ENCODE assay signal across 30 cellular contexts in genomic region chr3:125188955-125189354, GRCh38. TPM values are rescaled to one million over a fixed set of nuclear protein-coding genes. Genes with fewer than 3 reads are reported as not detected.
"Had no signal": no experiment of that assay in that cellular context is flagged by ENCODE, and none has a peak within 500 bp of the region (broad histone marks: within the 10 kb centered on the region; RNA-seq: fewer than 3 reads in every experiment).

No MANE protein-coding gene starts in this region.

- H3K27ac ChIP-seq: ascending aorta, cardiac muscle cell, VCaP had no signal

- H3K4me1 ChIP-seq: ascending aorta had no signal

- DNase-seq: activated CD4-positive, alpha-beta memory T cell treated with anti-CD3 and anti-CD28 coated beads, Interleukin-2, amount 10 ng/mL, durations not matched to agents 7 days and 5 days; activated CD4-positive, alpha-beta T cell treated with anti-CD3 and anti-CD28 coated beads for 1 hour; activated CD4-positive, alpha-beta T cell treated with anti-CD3 and anti-CD28 coated beads for 36 hours; activated CD4-positive, alpha-beta T cell treated with anti-CD3 and anti-CD28 coated beads for 48 hours; activated CD4-positive, alpha-beta T cell treated with anti-CD3 and anti-CD28 coated beads, Interleukin-2, amount 10 ng/mL, durations not matched to agents 7 days and 5 days; activated CD4-positive, alpha-beta T cell treated with anti-CD3 and anti-CD28 coated beads, Interleukin-2, amount 50 U/mL, for 48 hours; activated CD4-positive, CD25-positive, alpha-beta regulatory T cell; activated CD8-positive, alpha-beta memory T cell treated with anti-CD3 and anti-CD28 coated beads for 24 hours; activated CD8-positive, alpha-beta memory T cell treated with anti-CD3 and anti-CD28 coated beads, Interleukin-2, amount 10 ng/mL, durations not matched to agents 7 days and 5 days; activated CD8-positive, alpha-beta memory T cell treated with anti-CD3 and anti-CD28 coated beads, Interleukin-2, amount 50 U/mL, for 48 hours; activated CD8-positive, alpha-beta T cell treated with anti-CD3 and anti-CD28 coated beads, Interleukin-2, amount 10 ng/mL, durations not matched to agents 7 days and 5 days; activated effector memory CD4-positive, alpha-beta T cell treated with Interleukin-2 at 50 U/mL for 16 hours; activated gamma-delta T cell; activated naive CD4-positive, alpha-beta T cell treated with anti-CD3 and anti-CD28 coated beads, Interleukin-2, amount 10 ng/mL, durations not matched to agents 7 days and 5 days; activated naive CD4-positive, alpha-beta T cell treated with Interleukin-2 at 50 U/mL for 16 hours; activated naive CD8-positive, alpha-beta T cell treated with anti-CD3 and anti-CD28 coated beads, Interleukin-2, amount 10 ng/mL, durations not matched to agents 7 days and 5 days; activated naive CD8-positive, alpha-beta T cell treated with anti-CD3 and anti-CD28 coated beads, Interleukin-2, amount 50 U/mL, for 24 hours; activated T-cell treated with anti-CD3 and anti-CD28 coated beads, Interleukin-2, amount 50 U/mL, for 24 hours; activated T-cell treated with anti-CD3 and anti-CD28 coated beads, Interleukin-2, amount 50 U/mL, for 48 hours; amygdala; anterior cingulate cortex; caudate nucleus; cerebellar nuclear complex; T-helper 2 cell; T-helper 9 cell had no signal

- H3K9me3 ChIP-seq: ascending aorta had no signal

- H3K36me3 ChIP-seq: ascending aorta, cardiac muscle cell had no signal

- ATAC-seq: activated CD4-positive, alpha-beta T cell treated with anti-CD3 and anti-CD28 coated beads for 36 hours; activated CD4-positive, CD25-positive, alpha-beta regulatory T cell treated with anti-CD3 and anti-CD28 coated beads, Interleukin-2, amount 50 U/mL, for 24 hours; activated CD8-positive, alpha-beta memory T cell treated with anti-CD3 and anti-CD28 coated beads, Interleukin-2, amount 10 ng/mL, durations not matched to agents 7 days and 5 days; activated CD8-positive, alpha-beta T cell treated with anti-CD3 and anti-CD28 coated beads, Interleukin-2, amount 10 ng/mL, durations not matched to agents 7 days and 5 days; activated naive CD8-positive, alpha-beta T cell treated with anti-CD3 and anti-CD28 coated beads, Interleukin-2, amount 50 U/mL, for 24 hours had no signal

- FAIRE-seq: TTC549 had no signal

- H3K27me3 ChIP-seq: ascending aorta, cardiac muscle cell had no signal

- H3K4me3 ChIP-seq: ascending aorta, cardiac muscle cell had no signal

RNA-seq across cellular contexts. Expression of gene SLC12A8, which starts 23.6 kb away (rescaled TPM):
- total RNA-seq: ascending aorta had no signal
